In the genomic region with DNA sequence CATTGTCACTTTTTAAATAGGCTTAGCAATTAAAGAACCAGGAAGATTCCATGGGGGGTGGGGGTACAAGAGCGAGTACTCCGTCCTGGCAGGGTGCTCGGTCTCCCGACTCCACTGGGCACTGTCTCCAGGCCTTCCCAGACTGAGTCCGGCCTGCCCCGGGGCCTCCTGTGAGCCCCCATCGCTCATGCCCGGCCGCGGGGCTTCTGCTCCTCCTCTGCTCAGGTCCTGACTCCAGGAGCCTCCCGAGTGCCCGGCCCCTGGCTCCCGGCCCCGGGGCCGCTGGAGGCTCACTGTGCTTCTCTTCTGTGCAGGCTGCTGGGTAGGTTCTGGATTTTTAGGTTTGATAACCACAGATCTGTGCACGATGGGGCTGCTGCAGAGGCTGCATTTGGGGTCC, we compare ENCODE assay signal across 31 cellular contexts.
"Had no signal": no experiment of that assay in that cellular context is flagged by ENCODE, and none has a peak within 500 bp of the region (broad histone marks: within the 10 kb centered on the region; RNA-seq: fewer than 3 reads in every experiment).

No MANE protein-coding gene starts in this region.

- H3K4me3 Mint-ChIP-seq: activated B cell treated with CpG ODN at 0.5 μM for 24 hours; activated CD8-positive, alpha-beta T cell treated with anti-CD3 and anti-CD28 coated beads for 36 hours; activated naive CD8-positive, alpha-beta T cell; activated T-cell treated with anti-CD3 and anti-CD28 coated beads, Interleukin-2, amount 50 U/mL, for 72 hours; effector memory CD8-positive, alpha-beta T cell; T-helper 17 cell; T-helper 2 cell treated with Interferon-gamma antibody and Interleukin-4, amounts not matched to agents 5 μg/mL and 100 μg/mL, for 36 hours had no signal

- H3K27me3 Mint-ChIP-seq: activated CD8-positive, alpha-beta T cell treated with anti-CD3 and anti-CD28 coated beads for 36 hours; activated naive CD8-positive, alpha-beta T cell; effector memory CD8-positive, alpha-beta T cell had no signal

- H3K27me3 ChIP-seq: esophagus muscularis mucosa, gastrocnemius medialis, heart left ventricle had no signal

- H3K27ac Mint-ChIP-seq: activated B cell treated with CpG ODN at 0.5 μM for 24 hours; activated CD8-positive, alpha-beta T cell treated with anti-CD3 and anti-CD28 coated beads for 36 hours; activated naive CD8-positive, alpha-beta T cell; activated T-cell treated with anti-CD3 and anti-CD28 coated beads, Interleukin-2, amount 50 U/mL, for 72 hours; effector memory CD8-positive, alpha-beta T cell; T-helper 17 cell; T-helper 2 cell treated with Interferon-gamma antibody and Interleukin-4, amounts not matched to agents 5 μg/mL and 100 μg/mL, for 36 hours had no signal

- H3K27ac ChIP-seq: esophagus muscularis mucosa, foreskin keratinocyte, heart left ventricle, WERI-Rb-1 had no signal

- DNase-seq: activated B cell treated with CpG ODN at 0.5 μM for 24 hours; activated CD4-positive, alpha-beta T cell treated with anti-CD3 and anti-CD28 coated beads for 48 hours; activated CD4-positive, alpha-beta T cell treated with anti-CD3 and anti-CD28 coated beads, Interleukin-2, amount 50 U/mL, for 1 hour; activated CD4-positive, alpha-beta T cell treated with anti-CD3 and anti-CD28 coated beads, Interleukin-2, amount 50 U/mL, for 48 hours; activated CD8-positive, alpha-beta memory T cell treated with anti-CD3 and anti-CD28 coated beads for 24 hours; activated CD8-positive, alpha-beta memory T cell treated with anti-CD3 and anti-CD28 coated beads, Interleukin-2, amount 50 U/mL, for 4 hours; activated CD8-positive, alpha-beta T cell treated with anti-CD3 and anti-CD28 coated beads for 36 hours; activated gamma-delta T cell; activated naive CD4-positive, alpha-beta T cell treated with anti-CD3 and anti-CD28 coated beads, Interleukin-2, amount 50 U/mL, for 16 hours; activated naive CD4-positive, alpha-beta T cell treated with Interleukin-2 at 50 U/mL for 16 hours; activated T-cell treated with anti-CD3 and anti-CD28 coated beads, Interleukin-2, amount 50 U/mL, for 1 hour; activated T-cell treated with anti-CD3 and anti-CD28 coated beads, Interleukin-2, amount 50 U/mL, for 72 hours; amniotic stem cell; anterior cingulate cortex; cortex of kidney; dermis blood vessel endothelial cell; effector CD4-positive, alpha-beta T cell; effector memory CD8-positive, alpha-beta T cell; erythroblast; foreskin keratinocyte; gastrocnemius medialis; glutamatergic neuron; T-helper 1 cell; T-helper 17 cell; T1000; WERI-Rb-1 had no signal

- ATAC-seq: activated CD4-positive, CD25-positive, alpha-beta regulatory T cell treated with anti-CD3 and anti-CD28 coated beads, Interleukin-2, amount 50 U/mL, for 24 hours; activated CD8-positive, alpha-beta T cell treated with anti-CD3 and anti-CD28 coated beads for 36 hours; activated T-cell treated with anti-CD3 and anti-CD28 coated beads, Interleukin-2, amount 50 U/mL, for 72 hours; effector memory CD8-positive, alpha-beta T cell; foreskin keratinocyte; gastrocnemius medialis; heart left ventricle; T-helper 17 cell had no signal

- H3K4me3 ChIP-seq: esophagus muscularis mucosa, gastrocnemius medialis, heart left ventricle had no signal

- H3K36me3 ChIP-seq: esophagus muscularis mucosa, gastrocnemius medialis, heart left ventricle, WERI-Rb-1 had no signal

- H3K4me1 ChIP-seq: esophagus muscularis mucosa, foreskin keratinocyte, heart left ventricle had no signal
